Comparison of ENCODE assay signal across 1 cellular context in the genomic region with DNA sequence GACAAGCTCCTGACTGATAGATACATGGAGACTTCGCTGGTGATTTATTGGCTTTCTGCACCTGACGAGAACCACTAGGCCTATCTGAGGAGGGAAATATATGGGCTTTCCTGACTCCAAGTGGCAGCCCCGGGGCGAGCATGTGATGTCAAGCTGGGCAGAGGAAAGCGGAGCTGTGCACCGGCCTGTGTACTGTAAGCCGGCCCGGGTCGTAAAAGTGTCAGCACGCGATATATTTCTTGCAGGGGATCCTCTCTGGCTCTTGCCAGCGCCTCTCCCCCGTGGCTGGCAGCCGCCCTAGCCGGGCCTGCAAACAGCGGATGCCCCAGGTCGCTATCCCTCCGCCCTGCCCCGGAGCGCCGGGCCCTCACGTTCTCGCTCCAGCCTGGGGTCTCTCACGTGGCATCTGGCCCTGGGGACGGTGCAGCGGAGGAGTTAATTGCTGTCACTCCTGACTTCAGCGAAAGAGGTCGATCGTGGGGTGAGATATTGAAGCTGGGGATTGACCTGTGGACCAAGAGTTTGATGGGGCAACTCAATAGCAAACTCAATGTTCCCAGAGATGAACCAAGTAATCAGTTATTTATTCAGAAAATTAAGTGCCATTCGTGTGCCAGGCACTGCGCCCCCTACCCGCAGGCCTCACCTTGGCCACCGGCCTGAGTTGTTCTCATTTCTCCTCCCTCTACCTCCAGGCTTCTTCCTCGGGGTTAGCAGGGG.
A peak's percentile ranks its signal among the peaks of the same experiment; 100 is the strongest.
TF ChIP-seq lines count a peak whose summit lies in the region.

No MANE protein-coding gene starts in this region.

TF ChIP-seq in HepG2, 621 proteins besides CTCF, POLR2A, EP300 and RAD21 (continued from another document and continues in another):
- TF ChIP-seq ZNF644 (CRISPR knock-in tag; IDR thresholded peaks at IDR 0.05; ENCODE audit: low read depth) (no peak), AGO1 (IDR thresholded peaks at IDR 0.05; ENCODE audit: low read depth, low read length, poor library complexity, severe bottlenecking) (no peak), ZNF282 (IDR thresholded peaks at IDR 0.05; ENCODE audit: partially characterized antibody) (no peak), ZNF557 (CRISPR knock-in tag; IDR thresholded peaks at IDR 0.05) (no peak), SALL1 (CRISPR knock-in tag; IDR thresholded peaks at IDR 0.05) (peak; percentile 65), NR2F2 (IDR thresholded peaks at IDR 0.05; ENCODE audit: borderline replicate concordance, low read depth) (no peak), KMT2B (CRISPR knock-in tag; IDR thresholded peaks at IDR 0.05) (no peak), PPARG (CRISPR knock-in tag; conservative IDR thresholded peaks at IDR 0.05) (no peak), HNRNPLL (IDR thresholded peaks at IDR 0.05; ENCODE audit: low read depth, low read length, poor library complexity, severe bottlenecking) (peak; percentile 32), ZNF616 (CRISPR knock-in tag; IDR thresholded peaks at IDR 0.05; ENCODE audit: low read depth) (peak; percentile 62; the same call in 1 of the 2 replicates), PHF8 (CRISPR knock-in tag; IDR thresholded peaks at IDR 0.05) (peak; percentile 63), ZNF431 (CRISPR knock-in tag; IDR thresholded peaks at IDR 0.05; ENCODE audit: borderline replicate concordance, low read depth) (no peak), NCOA5 (CRISPR knock-in tag; IDR thresholded peaks at IDR 0.05) (no peak), ATF7 (IDR thresholded peaks at IDR 0.05) (no peak), ATF7 (CRISPR knock-in tag; IDR thresholded peaks at IDR 0.05) (no peak), BHLHE40 (IDR thresholded peaks at IDR 0.05; ENCODE audit: low read length) (no peak; the same call in 1 of the 2 replicates), THAP11 (CRISPR knock-in tag; IDR thresholded peaks at IDR 0.05) (no peak), ZFP36L2 (CRISPR knock-in tag; IDR thresholded peaks at IDR 0.05) (no peak), NONO (IDR thresholded peaks at IDR 0.05) (no peak), NONO (CRISPR knock-in tag; conservative IDR thresholded peaks at IDR 0.05) (no peak), GPN1 (CRISPR knock-in tag; IDR thresholded peaks at IDR 0.05; ENCODE audit: borderline replicate concordance) (no peak), HOXA5 (CRISPR knock-in tag; IDR thresholded peaks at IDR 0.05) (no peak), TSC22D2 (CRISPR knock-in tag; IDR thresholded peaks at IDR 0.05; ENCODE audit: borderline replicate concordance) (no peak), SYNCRIP (IDR thresholded peaks at IDR 0.05; ENCODE audit: insufficient read depth, low read depth, low read length) (no peak), TCF12 (IDR thresholded peaks at IDR 0.05) (no peak), TCF12 (CRISPR knock-in tag; IDR thresholded peaks at IDR 0.05) (no peak), JUND (CRISPR knock-in tag; IDR thresholded peaks at IDR 0.05) (no peak), SMAD1 (CRISPR knock-in tag; IDR thresholded peaks at IDR 0.05; ENCODE audit: borderline replicate concordance, low read depth) (no peak)
- TF ChIP-seq, protein P1, sequence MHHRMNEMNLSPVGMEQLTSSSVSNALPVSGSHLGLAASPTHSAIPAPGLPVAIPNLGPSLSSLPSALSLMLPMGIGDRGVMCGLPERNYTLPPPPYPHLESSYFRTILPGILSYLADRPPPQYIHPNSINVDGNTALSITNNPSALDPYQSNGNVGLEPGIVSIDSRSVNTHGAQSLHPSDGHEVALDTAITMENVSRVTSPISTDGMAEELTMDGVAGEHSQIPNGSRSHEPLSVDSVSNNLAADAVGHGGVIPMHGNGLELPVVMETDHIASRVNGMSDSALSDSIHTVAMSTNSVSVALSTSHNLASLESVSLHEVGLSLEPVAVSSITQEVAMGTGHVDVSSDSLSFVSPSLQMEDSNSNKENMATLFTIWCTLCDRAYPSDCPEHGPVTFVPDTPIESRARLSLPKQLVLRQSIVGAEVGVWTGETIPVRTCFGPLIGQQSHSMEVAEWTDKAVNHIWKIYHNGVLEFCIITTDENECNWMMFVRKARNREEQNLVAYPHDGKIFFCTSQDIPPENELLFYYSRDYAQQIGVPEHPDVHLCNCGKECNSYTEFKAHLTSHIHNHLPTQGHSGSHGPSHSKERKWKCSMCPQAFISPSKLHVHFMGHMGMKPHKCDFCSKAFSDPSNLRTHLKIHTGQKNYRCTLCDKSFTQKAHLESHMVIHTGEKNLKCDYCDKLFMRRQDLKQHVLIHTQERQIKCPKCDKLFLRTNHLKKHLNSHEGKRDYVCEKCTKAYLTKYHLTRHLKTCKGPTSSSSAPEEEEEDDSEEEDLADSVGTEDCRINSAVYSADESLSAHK (CRISPR knock-in tag; IDR thresholded peaks at IDR 0.05; ENCODE audit: borderline replicate concordance): no peak
- TF ChIP-seq, protein P2, sequence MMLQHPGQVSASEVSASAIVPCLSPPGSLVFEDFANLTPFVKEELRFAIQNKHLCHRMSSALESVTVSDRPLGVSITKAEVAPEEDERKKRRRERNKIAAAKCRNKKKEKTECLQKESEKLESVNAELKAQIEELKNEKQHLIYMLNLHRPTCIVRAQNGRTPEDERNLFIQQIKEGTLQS (CRISPR knock-in tag; IDR thresholded peaks at IDR 0.05): no peak
- TF ChIP-seq, protein P3, sequence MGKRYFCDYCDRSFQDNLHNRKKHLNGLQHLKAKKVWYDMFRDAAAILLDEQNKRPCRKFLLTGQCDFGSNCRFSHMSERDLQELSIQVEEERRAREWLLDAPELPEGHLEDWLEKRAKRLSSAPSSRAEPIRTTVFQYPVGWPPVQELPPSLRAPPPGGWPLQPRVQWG (CRISPR knock-in tag; IDR thresholded peaks at IDR 0.05; ENCODE audit: borderline replicate concordance, low read depth): no peak
- TF ChIP-seq, protein P4, sequence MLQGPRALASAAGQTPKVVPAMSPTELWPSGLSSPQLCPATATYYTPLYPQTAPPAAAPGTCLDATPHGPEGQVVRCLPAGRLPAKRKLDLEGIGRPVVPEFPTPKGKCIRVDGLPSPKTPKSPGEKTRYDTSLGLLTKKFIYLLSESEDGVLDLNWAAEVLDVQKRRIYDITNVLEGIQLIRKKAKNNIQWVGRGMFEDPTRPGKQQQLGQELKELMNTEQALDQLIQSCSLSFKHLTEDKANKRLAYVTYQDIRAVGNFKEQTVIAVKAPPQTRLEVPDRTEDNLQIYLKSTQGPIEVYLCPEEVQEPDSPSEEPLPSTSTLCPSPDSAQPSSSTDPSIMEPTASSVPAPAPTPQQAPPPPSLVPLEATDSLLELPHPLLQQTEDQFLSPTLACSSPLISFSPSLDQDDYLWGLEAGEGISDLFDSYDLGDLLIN (CRISPR knock-in tag; IDR thresholded peaks at IDR 0.05; ENCODE audit: borderline replicate concordance): no peak
- TF ChIP-seq, protein P5, sequence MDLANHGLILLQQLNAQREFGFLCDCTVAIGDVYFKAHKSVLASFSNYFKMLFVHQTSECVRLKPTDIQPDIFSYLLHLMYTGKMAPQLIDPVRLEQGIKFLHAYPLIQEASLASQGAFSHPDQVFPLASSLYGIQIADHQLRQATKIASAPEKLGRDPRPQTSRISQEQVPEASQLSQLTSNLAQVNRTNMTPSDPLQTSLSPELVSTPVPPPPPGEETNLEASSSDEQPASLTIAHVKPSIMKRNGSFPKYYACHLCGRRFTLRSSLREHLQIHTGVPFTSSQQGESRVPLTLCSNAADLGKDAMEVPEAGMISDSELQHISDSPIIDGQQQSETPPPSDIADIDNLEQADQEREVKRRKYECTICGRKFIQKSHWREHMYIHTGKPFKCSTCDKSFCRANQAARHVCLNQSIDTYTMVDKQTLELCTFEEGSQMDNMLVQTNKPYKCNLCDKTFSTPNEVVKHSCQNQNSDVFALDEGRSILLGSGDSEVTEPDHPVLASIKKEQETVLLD (CRISPR knock-in tag; IDR thresholded peaks at IDR 0.05; ENCODE audit: low read depth): no peak
- TF ChIP-seq, protein P6, sequence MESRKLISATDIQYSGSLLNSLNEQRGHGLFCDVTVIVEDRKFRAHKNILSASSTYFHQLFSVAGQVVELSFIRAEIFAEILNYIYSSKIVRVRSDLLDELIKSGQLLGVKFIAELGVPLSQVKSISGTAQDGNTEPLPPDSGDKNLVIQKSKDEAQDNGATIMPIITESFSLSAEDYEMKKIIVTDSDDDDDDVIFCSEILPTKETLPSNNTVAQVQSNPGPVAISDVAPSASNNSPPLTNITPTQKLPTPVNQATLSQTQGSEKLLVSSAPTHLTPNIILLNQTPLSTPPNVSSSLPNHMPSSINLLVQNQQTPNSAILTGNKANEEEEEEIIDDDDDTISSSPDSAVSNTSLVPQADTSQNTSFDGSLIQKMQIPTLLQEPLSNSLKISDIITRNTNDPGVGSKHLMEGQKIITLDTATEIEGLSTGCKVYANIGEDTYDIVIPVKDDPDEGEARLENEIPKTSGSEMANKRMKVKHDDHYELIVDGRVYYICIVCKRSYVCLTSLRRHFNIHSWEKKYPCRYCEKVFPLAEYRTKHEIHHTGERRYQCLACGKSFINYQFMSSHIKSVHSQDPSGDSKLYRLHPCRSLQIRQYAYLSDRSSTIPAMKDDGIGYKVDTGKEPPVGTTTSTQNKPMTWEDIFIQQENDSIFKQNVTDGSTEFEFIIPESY (CRISPR knock-in tag; IDR thresholded peaks at IDR 0.05): no peak; the same call in 1 of the 2 replicates
- TF ChIP-seq, protein P7, sequence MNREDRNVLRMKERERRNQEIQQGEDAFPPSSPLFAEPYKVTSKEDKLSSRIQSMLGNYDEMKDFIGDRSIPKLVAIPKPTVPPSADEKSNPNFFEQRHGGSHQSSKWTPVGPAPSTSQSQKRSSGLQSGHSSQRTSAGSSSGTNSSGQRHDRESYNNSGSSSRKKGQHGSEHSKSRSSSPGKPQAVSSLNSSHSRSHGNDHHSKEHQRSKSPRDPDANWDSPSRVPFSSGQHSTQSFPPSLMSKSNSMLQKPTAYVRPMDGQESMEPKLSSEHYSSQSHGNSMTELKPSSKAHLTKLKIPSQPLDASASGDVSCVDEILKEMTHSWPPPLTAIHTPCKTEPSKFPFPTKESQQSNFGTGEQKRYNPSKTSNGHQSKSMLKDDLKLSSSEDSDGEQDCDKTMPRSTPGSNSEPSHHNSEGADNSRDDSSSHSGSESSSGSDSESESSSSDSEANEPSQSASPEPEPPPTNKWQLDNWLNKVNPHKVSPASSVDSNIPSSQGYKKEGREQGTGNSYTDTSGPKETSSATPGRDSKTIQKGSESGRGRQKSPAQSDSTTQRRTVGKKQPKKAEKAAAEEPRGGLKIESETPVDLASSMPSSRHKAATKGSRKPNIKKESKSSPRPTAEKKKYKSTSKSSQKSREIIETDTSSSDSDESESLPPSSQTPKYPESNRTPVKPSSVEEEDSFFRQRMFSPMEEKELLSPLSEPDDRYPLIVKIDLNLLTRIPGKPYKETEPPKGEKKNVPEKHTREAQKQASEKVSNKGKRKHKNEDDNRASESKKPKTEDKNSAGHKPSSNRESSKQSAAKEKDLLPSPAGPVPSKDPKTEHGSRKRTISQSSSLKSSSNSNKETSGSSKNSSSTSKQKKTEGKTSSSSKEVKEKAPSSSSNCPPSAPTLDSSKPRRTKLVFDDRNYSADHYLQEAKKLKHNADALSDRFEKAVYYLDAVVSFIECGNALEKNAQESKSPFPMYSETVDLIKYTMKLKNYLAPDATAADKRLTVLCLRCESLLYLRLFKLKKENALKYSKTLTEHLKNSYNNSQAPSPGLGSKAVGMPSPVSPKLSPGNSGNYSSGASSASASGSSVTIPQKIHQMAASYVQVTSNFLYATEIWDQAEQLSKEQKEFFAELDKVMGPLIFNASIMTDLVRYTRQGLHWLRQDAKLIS (CRISPR knock-in tag; IDR thresholded peaks at IDR 0.05): no peak
- TF ChIP-seq, protein P8, sequence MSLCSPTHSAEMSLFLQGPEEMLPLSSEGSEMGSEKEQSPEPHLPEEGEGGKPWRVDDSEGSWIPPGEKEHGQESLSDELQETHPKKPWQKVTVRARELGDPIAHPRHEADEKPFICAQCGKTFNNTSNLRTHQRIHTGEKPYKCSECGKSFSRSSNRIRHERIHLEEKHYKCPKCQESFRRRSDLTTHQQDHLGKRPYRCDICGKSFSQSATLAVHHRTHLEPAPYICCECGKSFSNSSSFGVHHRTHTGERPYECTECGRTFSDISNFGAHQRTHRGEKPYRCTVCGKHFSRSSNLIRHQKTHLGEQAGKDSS (CRISPR knock-in tag; IDR thresholded peaks at IDR 0.05; ENCODE audit: borderline replicate concordance, low read depth): no peak
- TF ChIP-seq, protein P9, sequence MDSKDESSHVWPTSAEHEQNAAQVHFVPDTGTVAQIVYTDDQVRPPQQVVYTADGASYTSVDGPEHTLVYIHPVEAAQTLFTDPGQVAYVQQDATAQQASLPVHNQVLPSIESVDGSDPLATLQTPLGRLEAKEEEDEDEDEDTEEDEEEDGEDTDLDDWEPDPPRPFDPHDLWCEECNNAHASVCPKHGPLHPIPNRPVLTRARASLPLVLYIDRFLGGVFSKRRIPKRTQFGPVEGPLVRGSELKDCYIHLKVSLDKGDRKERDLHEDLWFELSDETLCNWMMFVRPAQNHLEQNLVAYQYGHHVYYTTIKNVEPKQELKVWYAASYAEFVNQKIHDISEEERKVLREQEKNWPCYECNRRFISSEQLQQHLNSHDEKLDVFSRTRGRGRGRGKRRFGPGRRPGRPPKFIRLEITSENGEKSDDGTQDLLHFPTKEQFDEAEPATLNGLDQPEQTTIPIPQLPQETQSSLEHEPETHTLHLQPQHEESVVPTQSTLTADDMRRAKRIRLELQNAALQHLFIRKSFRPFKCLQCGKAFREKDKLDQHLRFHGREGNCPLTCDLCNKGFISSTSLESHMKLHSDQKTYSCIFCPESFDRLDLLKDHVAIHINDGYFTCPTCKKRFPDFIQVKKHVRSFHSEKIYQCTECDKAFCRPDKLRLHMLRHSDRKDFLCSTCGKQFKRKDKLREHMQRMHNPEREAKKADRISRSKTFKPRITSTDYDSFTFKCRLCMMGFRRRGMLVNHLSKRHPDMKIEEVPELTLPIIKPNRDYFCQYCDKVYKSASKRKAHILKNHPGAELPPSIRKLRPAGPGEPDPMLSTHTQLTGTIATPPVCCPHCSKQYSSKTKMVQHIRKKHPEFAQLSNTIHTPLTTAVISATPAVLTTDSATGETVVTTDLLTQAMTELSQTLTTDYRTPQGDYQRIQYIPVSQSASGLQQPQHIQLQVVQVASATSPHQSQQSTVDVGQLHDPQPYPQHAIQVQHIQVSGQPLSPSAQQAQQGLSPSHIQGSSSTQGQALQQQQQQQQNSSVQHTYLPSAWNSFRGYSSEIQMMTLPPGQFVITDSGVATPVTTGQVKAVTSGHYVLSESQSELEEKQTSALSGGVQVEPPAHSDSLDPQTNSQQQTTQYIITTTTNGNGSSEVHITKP (CRISPR knock-in tag; IDR thresholded peaks at IDR 0.05; ENCODE audit: low read depth): no peak
- TF ChIP-seq, protein P10, sequence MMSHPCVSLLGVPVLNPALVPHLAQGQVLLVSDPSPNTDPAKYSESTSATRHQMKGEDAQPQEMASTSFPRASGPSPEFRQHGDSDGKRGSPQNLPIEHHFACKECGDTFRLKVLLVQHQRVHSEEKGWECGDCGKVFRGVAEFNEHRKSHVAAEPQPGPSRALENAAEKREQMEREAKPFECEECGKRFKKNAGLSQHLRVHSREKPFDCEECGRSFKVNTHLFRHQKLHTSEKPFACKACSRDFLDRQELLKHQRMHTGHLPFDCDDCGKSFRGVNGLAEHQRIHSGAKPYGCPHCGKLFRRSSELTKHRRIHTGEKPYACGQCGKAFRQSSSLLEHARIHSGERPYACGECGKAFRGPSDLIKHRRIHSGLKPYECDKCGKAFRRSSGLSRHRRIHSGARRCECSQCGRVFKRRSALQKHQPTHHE (CRISPR knock-in tag; IDR thresholded peaks at IDR 0.05; ENCODE audit: borderline replicate concordance): no peak
- TF ChIP-seq, protein P11, sequence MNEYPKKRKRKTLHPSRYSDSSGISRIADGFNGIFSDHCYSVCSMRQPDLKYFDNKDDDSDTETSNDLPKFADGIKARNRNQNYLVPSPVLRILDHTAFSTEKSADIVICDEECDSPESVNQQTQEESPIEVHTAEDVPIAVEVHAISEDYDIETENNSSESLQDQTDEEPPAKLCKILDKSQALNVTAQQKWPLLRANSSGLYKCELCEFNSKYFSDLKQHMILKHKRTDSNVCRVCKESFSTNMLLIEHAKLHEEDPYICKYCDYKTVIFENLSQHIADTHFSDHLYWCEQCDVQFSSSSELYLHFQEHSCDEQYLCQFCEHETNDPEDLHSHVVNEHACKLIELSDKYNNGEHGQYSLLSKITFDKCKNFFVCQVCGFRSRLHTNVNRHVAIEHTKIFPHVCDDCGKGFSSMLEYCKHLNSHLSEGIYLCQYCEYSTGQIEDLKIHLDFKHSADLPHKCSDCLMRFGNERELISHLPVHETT (CRISPR knock-in tag; conservative IDR thresholded peaks at IDR 0.05): no peak
